In the genomic region with DNA sequence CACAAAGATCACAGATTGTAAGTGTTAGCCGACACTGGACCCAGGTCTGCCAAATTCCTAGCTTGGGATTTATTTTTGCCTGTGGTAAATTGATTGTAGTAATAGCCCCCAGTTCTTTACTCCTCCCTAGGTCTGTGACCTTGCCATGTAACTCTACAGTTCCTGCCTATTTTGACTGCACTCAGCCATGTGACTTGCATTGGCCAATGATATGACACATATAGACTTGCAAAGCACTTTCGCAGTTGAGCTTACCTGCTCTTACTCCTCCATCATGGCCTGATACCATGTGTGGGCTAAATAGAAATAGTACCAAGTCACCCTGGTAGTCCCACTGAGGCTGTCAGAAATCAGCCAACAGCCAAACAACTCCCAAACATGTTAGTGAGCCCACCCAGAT, we compare ENCODE assay signal across 32 cellular contexts.
"Had no signal": no experiment of that assay in that cellular context is flagged by ENCODE, and none has a peak within 500 bp of the region (broad histone marks: within the 10 kb centered on the region; RNA-seq: fewer than 3 reads in every experiment).

No MANE protein-coding gene starts in this region.

- H3K9me3 Mint-ChIP-seq: activated naive CD4-positive, alpha-beta T cell treated with anti-CD3 and anti-CD28 coated beads, Interleukin-2, amount 10 ng/mL, durations not matched to agents 7 days and 5 days; activated naive CD4-positive, alpha-beta T cell treated with anti-CD3 and anti-CD28 coated beads, Interleukin-2, amount 50 U/mL, for 72 hours; activated T-cell treated with anti-CD3 and anti-CD28 coated beads, Interleukin-2, amount 50 U/mL, for 24 hours; activated T-cell treated with anti-CD3 and anti-CD28 coated beads, Interleukin-2, amount 50 U/mL, for 72 hours had no signal

- H3K36me3 Mint-ChIP-seq: activated naive CD4-positive, alpha-beta T cell treated with anti-CD3 and anti-CD28 coated beads, Interleukin-2, amount 10 ng/mL, durations not matched to agents 7 days and 5 days; activated naive CD4-positive, alpha-beta T cell treated with anti-CD3 and anti-CD28 coated beads, Interleukin-2, amount 50 U/mL, for 72 hours; activated naive CD8-positive, alpha-beta T cell treated with anti-CD3 and anti-CD28 coated beads, Interleukin-2, amount 10 ng/mL, durations not matched to agents 7 days and 5 days; brain had no signal

- H3K4me1 Mint-ChIP-seq: activated CD4-positive, alpha-beta memory T cell treated with anti-CD3 and anti-CD28 coated beads, Interleukin-2, amount 10 ng/mL, durations not matched to agents 7 days and 5 days; activated CD4-positive, alpha-beta T cell treated with anti-CD3 and anti-CD28 coated beads for 36 hours; activated CD4-positive, alpha-beta T cell treated with anti-CD3 and anti-CD28 coated beads, Interleukin-2, amount 10 ng/mL, durations not matched to agents 24 days and 14 days; activated naive CD4-positive, alpha-beta T cell treated with anti-CD3 and anti-CD28 coated beads, Interleukin-2, amount 10 ng/mL, durations not matched to agents 7 days and 5 days; activated naive CD8-positive, alpha-beta T cell treated with anti-CD3 and anti-CD28 coated beads, Interleukin-2, amount 10 ng/mL, durations not matched to agents 7 days and 5 days; brain; T-helper 17 cell had no signal

- H3K27ac ChIP-seq: ascending aorta, breast epithelium, cardiac muscle cell, colonic mucosa, epithelial cell of prostate, esophagus squamous epithelium, gastroesophageal sphincter, heart right ventricle, WERI-Rb-1 had no signal

- H3K27ac Mint-ChIP-seq: activated CD4-positive, alpha-beta memory T cell treated with anti-CD3 and anti-CD28 coated beads, Interleukin-2, amount 10 ng/mL, durations not matched to agents 7 days and 5 days; activated CD4-positive, alpha-beta T cell treated with anti-CD3 and anti-CD28 coated beads for 36 hours; activated CD4-positive, alpha-beta T cell treated with anti-CD3 and anti-CD28 coated beads, Interleukin-2, amount 10 ng/mL, durations not matched to agents 24 days and 14 days; activated naive CD4-positive, alpha-beta T cell treated with anti-CD3 and anti-CD28 coated beads, Interleukin-2, amount 10 ng/mL, durations not matched to agents 7 days and 5 days; activated naive CD4-positive, alpha-beta T cell treated with anti-CD3 and anti-CD28 coated beads, Interleukin-2, amount 50 U/mL, for 72 hours; activated naive CD8-positive, alpha-beta T cell treated with anti-CD3 and anti-CD28 coated beads, Interleukin-2, amount 10 ng/mL, durations not matched to agents 7 days and 5 days; activated T-cell treated with anti-CD3 and anti-CD28 coated beads, Interleukin-2, amount 50 U/mL, for 24 hours; brain; T-helper 17 cell; T-helper 2 cell treated with Interferon-gamma antibody and Interleukin-4, amounts not matched to agents 5 μg/mL and 100 μg/mL, for 36 hours had no signal

- H3K27me3 Mint-ChIP-seq: activated CD4-positive, alpha-beta T cell treated with anti-CD3 and anti-CD28 coated beads for 36 hours; activated T-cell treated with anti-CD3 and anti-CD28 coated beads, Interleukin-2, amount 50 U/mL, for 24 hours; brain; T-helper 17 cell had no signal

- ATAC-seq: activated CD4-positive, alpha-beta T cell treated with anti-CD3 and anti-CD28 coated beads for 36 hours; activated naive CD4-positive, alpha-beta T cell treated with anti-CD3 and anti-CD28 coated beads, Interleukin-2, amount 50 U/mL, for 72 hours; activated T-cell treated with anti-CD3 and anti-CD28 coated beads, Interleukin-2, amount 50 U/mL, for 72 hours; gastroesophageal sphincter; heart right ventricle; T-helper 17 cell had no signal

- H3K27me3 ChIP-seq: ascending aorta, breast epithelium, cardiac muscle cell, colonic mucosa, esophagus squamous epithelium, gastroesophageal sphincter, heart right ventricle had no signal

- FAIRE-seq: endometrium, endothelial cell of umbilical vein had no signal

- H3K4me3 ChIP-seq: ascending aorta, breast epithelium, cardiac muscle cell, colonic mucosa, esophagus squamous epithelium, gastroesophageal sphincter, heart right ventricle had no signal

- H3K9me3 ChIP-seq: breast epithelium, colonic mucosa, esophagus squamous epithelium, gastroesophageal sphincter had no signal

- H3K4me1 ChIP-seq: ascending aorta, breast epithelium, colonic mucosa, gastroesophageal sphincter, heart right ventricle had no signal

- H3K36me3 ChIP-seq: ascending aorta, breast epithelium, cardiac muscle cell, colonic mucosa, esophagus squamous epithelium, gastroesophageal sphincter, heart right ventricle, WERI-Rb-1 had no signal

- DNase-seq: activated CD4-positive, alpha-beta memory T cell treated with anti-CD3 and anti-CD28 coated beads, Interleukin-2, amount 10 ng/mL, durations not matched to agents 7 days and 5 days; activated CD4-positive, alpha-beta T cell treated with anti-CD3 and anti-CD28 coated beads for 36 hours; activated CD4-positive, alpha-beta T cell treated with anti-CD3 and anti-CD28 coated beads, Interleukin-2, amount 10 ng/mL, durations not matched to agents 24 days and 14 days; activated CD4-positive, CD25-positive, alpha-beta regulatory T cell; activated CD4-positive, CD25-positive, alpha-beta regulatory T cell treated with anti-CD3 and anti-CD28 coated beads, Interleukin-2, amount 50 U/mL, for 72 hours; activated CD8-positive, alpha-beta memory T cell treated with anti-CD3 and anti-CD28 coated beads, Interleukin-2, amount 50 U/mL, for 48 hours; activated gamma-delta T cell; activated naive CD4-positive, alpha-beta T cell; activated naive CD4-positive, alpha-beta T cell treated with anti-CD3 and anti-CD28 coated beads, Interleukin-2, amount 10 ng/mL, durations not matched to agents 7 days and 5 days; activated naive CD8-positive, alpha-beta T cell treated with anti-CD3 and anti-CD28 coated beads, Interleukin-2, amount 10 ng/mL, durations not matched to agents 7 days and 5 days; activated T-cell treated with anti-CD3 and anti-CD28 coated beads for 4 hours; activated T-cell treated with anti-CD3 and anti-CD28 coated beads, Interleukin-2, amount 50 U/mL, for 24 hours; activated T-cell treated with anti-CD3 and anti-CD28 coated beads, Interleukin-2, amount 50 U/mL, for 72 hours; central memory CD4-positive, alpha-beta T cell; cerebellar nuclear complex; colonic mucosa; effector CD8-positive, alpha-beta T cell; esophagus squamous epithelium; heart right ventricle; T-helper 17 cell; T1000; WERI-Rb-1 had no signal

- H3K4me3 Mint-ChIP-seq: activated CD4-positive, alpha-beta memory T cell treated with anti-CD3 and anti-CD28 coated beads, Interleukin-2, amount 10 ng/mL, durations not matched to agents 7 days and 5 days; activated CD4-positive, alpha-beta T cell treated with anti-CD3 and anti-CD28 coated beads for 36 hours; activated CD4-positive, alpha-beta T cell treated with anti-CD3 and anti-CD28 coated beads, Interleukin-2, amount 10 ng/mL, durations not matched to agents 24 days and 14 days; activated naive CD4-positive, alpha-beta T cell treated with anti-CD3 and anti-CD28 coated beads, Interleukin-2, amount 10 ng/mL, durations not matched to agents 7 days and 5 days; activated naive CD8-positive, alpha-beta T cell treated with anti-CD3 and anti-CD28 coated beads, Interleukin-2, amount 10 ng/mL, durations not matched to agents 7 days and 5 days; activated T-cell treated with anti-CD3 and anti-CD28 coated beads, Interleukin-2, amount 50 U/mL, for 24 hours; activated T-cell treated with anti-CD3 and anti-CD28 coated beads, Interleukin-2, amount 50 U/mL, for 72 hours; brain; T-helper 17 cell; T-helper 2 cell treated with Interferon-gamma antibody and Interleukin-4, amounts not matched to agents 5 μg/mL and 100 μg/mL, for 36 hours had no signal
